1 cellular context compared by ENCODE assay signal in the genomic region with DNA sequence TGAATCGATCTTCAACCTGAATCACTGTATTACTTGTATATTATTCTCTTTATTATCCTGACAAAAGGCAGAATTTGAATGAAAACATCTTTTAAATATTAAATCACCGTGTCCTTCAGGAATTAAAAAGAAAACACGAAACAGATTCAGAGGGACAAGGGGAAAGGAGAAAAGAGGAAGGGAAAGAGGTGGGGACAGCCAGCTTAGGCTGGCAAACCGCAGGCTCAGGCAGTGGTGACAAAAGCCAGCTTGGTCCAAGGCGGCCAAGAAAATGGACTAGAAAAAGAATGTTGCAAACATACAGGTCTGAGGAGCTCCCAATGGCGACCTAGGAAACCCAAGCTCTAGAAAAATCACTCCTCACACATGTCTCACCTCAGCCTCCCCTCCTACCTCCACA.
TF ChIP-seq lines count a peak whose summit lies in the region.

No MANE protein-coding gene starts in this region.

TF ChIP-seq in HCT116, 20 proteins besides CTCF, POLR2A, EP300 and RAD21 (continued from another document):
- TF ChIP-seq, protein P1, sequence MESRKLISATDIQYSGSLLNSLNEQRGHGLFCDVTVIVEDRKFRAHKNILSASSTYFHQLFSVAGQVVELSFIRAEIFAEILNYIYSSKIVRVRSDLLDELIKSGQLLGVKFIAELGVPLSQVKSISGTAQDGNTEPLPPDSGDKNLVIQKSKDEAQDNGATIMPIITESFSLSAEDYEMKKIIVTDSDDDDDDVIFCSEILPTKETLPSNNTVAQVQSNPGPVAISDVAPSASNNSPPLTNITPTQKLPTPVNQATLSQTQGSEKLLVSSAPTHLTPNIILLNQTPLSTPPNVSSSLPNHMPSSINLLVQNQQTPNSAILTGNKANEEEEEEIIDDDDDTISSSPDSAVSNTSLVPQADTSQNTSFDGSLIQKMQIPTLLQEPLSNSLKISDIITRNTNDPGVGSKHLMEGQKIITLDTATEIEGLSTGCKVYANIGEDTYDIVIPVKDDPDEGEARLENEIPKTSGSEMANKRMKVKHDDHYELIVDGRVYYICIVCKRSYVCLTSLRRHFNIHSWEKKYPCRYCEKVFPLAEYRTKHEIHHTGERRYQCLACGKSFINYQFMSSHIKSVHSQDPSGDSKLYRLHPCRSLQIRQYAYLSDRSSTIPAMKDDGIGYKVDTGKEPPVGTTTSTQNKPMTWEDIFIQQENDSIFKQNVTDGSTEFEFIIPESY (IDR thresholded peaks at IDR 0.05; ENCODE audit: extremely low read depth, insufficient replicate concordance, low read length): no peak
- TF ChIP-seq, protein P2, sequence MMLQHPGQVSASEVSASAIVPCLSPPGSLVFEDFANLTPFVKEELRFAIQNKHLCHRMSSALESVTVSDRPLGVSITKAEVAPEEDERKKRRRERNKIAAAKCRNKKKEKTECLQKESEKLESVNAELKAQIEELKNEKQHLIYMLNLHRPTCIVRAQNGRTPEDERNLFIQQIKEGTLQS (IDR thresholded peaks at IDR 0.05): no peak
